ENCODE assay signal across 20 cellular contexts in the genomic region with DNA sequence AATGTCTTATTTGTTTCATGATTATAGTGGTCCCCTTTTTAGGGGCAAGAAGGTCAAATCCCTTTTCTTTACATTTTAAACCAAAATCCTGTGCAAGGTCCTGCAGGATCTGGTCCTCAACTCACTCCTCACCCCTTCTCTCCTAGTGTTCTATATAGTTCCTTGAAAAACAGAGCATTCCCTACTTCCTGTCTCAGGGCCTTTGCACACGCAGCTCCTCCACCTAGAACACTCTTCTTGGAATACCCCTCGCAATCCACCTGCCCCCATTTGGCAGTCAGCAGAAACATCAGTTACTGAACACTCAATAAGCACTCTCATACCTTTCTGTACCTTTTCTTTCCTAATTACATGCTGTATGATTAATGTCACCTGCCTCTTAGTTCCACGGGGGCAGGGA. TPM values are rescaled to one million over a fixed set of nuclear protein-coding genes. Genes with fewer than 3 reads are reported as not detected.
DNase-seq lines count a peak whose midpoint lies in the region; ATAC-seq and TF ChIP-seq lines count a peak whose summit lies in the region.
"Had no signal": no experiment of that assay in that cellular context is flagged by ENCODE, and none has a peak within 500 bp of the region (broad histone marks: within the 10 kb centered on the region; RNA-seq: fewer than 3 reads in every experiment).

No MANE protein-coding gene starts in this region.

- peaks cover 67% of the 10 kb centered on the region for H3K36me3 Mint-ChIP-seq in T-helper 2 cell treated with Interferon-gamma antibody and Interleukin-4, amounts not matched to agents 5 μg/mL and 100 μg/mL, for 36 hours (ENCODE audit: low read depth)
- H3K36me3 Mint-ChIP-seq in stimulated activated naive CD8-positive, alpha-beta T cell treated with anti-CD3 and anti-CD28 coated beads, Interleukin-15, Interleukin-2, amounts not matched to agents 100 ng/mL and 50 ng/mL, for 24 hours (ENCODE audit: low read depth) = peaks cover 85% of the 10 kb centered on the region
- H3K36me3 Mint-ChIP-seq in chondrocyte (ENCODE audit: low read depth) = peaks cover 20% of the 10 kb centered on the region

- 95 to 99% methylated on average over 3 of the region's 3 CpGs for WGBS in sigmoid colon, 2 donors

- H3K4me1 Mint-ChIP-seq in T-helper 2 cell treated with Interferon-gamma antibody and Interleukin-4, amounts not matched to agents 5 μg/mL and 100 μg/mL, for 36 hours (ENCODE audit: low read depth) = peaks cover 61% of the 10 kb centered on the region
- H3K4me1 Mint-ChIP-seq in stimulated activated naive CD8-positive, alpha-beta T cell treated with anti-CD3 and anti-CD28 coated beads, Interleukin-15, Interleukin-2, amounts not matched to agents 100 ng/mL and 50 ng/mL, for 24 hours (ENCODE audit: low read depth) = peaks cover 73% of the 10 kb centered on the region
- peaks cover 75% of the 10 kb centered on the region for H3K4me1 Mint-ChIP-seq in stimulated activated naive CD8-positive, alpha-beta T cell treated with anti-CD3 and anti-CD28 coated beads, Interleukin-15, amount 100 ng/mL, for 72 hours
- H3K4me1 Mint-ChIP-seq in chondrocyte (ENCODE audit: low read depth) = peaks cover 30% of the 10 kb centered on the region

- H3K4me1 ChIP-seq in sigmoid colon = peaks cover 0 to 34% (median 26%) of the 10 kb centered on the region in 4 donors

- no peaks in the 10 kb centered on the region for H3K9me3 ChIP-seq in sigmoid colon
- H3K9me3 ChIP-seq: BLaER1 treated with 17β-estradiol and CSF1 and Interleukin-3, amounts not matched to agents 10 nM and 100 nM had no signal

- TF ChIP-seq EP300 in sigmoid colon (IDR thresholded peaks at IDR 0.05) = no peak

- H3K27me3 Mint-ChIP-seq in T-helper 2 cell treated with Interferon-gamma antibody and Interleukin-4, amounts not matched to agents 5 μg/mL and 100 μg/mL, for 36 hours (ENCODE audit: low read depth) = no peaks in the 10 kb centered on the region
- H3K27me3 Mint-ChIP-seq in stimulated activated naive CD8-positive, alpha-beta T cell treated with anti-CD3 and anti-CD28 coated beads, Interleukin-15, Interleukin-2, amounts not matched to agents 100 ng/mL and 50 ng/mL, for 24 hours = no peaks in the 10 kb centered on the region
- H3K27me3 Mint-ChIP-seq in stimulated activated naive CD8-positive, alpha-beta T cell treated with anti-CD3 and anti-CD28 coated beads, Interleukin-15, amount 100 ng/mL, for 72 hours = no peaks in the 10 kb centered on the region
- H3K27me3 Mint-ChIP-seq in chondrocyte (ENCODE audit: low read depth) = no peaks in the 10 kb centered on the region

- H3K4me3 Mint-ChIP-seq in T-helper 2 cell treated with Interferon-gamma antibody and Interleukin-4, amounts not matched to agents 5 μg/mL and 100 μg/mL, for 36 hours = no peak overlapping the region
- no peak overlapping the region for H3K4me3 Mint-ChIP-seq in stimulated activated naive CD8-positive, alpha-beta T cell treated with anti-CD3 and anti-CD28 coated beads, Interleukin-15, Interleukin-2, amounts not matched to agents 100 ng/mL and 50 ng/mL, for 24 hours
- H3K4me3 Mint-ChIP-seq in stimulated activated naive CD8-positive, alpha-beta T cell treated with anti-CD3 and anti-CD28 coated beads, Interleukin-15, amount 100 ng/mL, for 72 hours = no peak overlapping the region
- no peak overlapping the region for H3K4me3 Mint-ChIP-seq in chondrocyte (ENCODE audit: unreplicated experiment)
- H3K4me3 Mint-ChIP-seq: HFFc6 had no signal

- no peak for ATAC-seq in stimulated activated naive CD8-positive, alpha-beta T cell treated with anti-CD3 and anti-CD28 coated beads, Interleukin-15, amount 100 ng/mL, for 72 hours
- ATAC-seq: PC-3 had no signal

- no peak for TF ChIP-seq CTCF in chondrocyte (IDR thresholded peaks at IDR 0.05)
- TF ChIP-seq CTCF in sigmoid colon (IDR thresholded peaks at IDR 0.05) = no peak

- H3K4me3 ChIP-seq in sigmoid colon = no peak overlapping the region
- H3K4me3 ChIP-seq: BLaER1 treated with 17β-estradiol and CSF1 and Interleukin-3, amounts not matched to agents 10 nM and 100 nM had no signal

- no peak for DNase-seq in T-helper 2 cell treated with Interferon-gamma antibody and Interleukin-4, amounts not matched to agents 5 μg/mL and 100 μg/mL, for 36 hours (ENCODE audit: low spot score)
- DNase-seq in T-helper 2 cell (no peak), chondrocyte (ENCODE audit: low spot score) (no peak), sigmoid colon (no peak)
- DNase-seq in stimulated activated naive CD8-positive, alpha-beta T cell treated with anti-CD3 and anti-CD28 coated beads, Interleukin-15, amount 100 ng/mL, for 72 hours = no peak
- DNase-seq in activated CD4-positive, CD25-positive, alpha-beta regulatory T cell treated with anti-CD3 and anti-CD28 coated beads, Interleukin-2, amount 50 U/mL, for 72 hours = no peak
- no peak for DNase-seq in stimulated activated naive CD4-positive, alpha-beta T cell (lab: John Stamatoyannopoulos, UW)
- DNase-seq: 8988T, COR-L47, HFFc6, KG1, NCI-H1048, NCI-H146, NCI-H2081 treated with DMSO at 0.1 percent for 48 hours, NCI-H2227 treated with DMSO at 0.1 percent for 48 hours, NCI-H526, PC-3 had no signal

- H3K27ac Mint-ChIP-seq in T-helper 2 cell treated with Interferon-gamma antibody and Interleukin-4, amounts not matched to agents 5 μg/mL and 100 μg/mL, for 36 hours = peak overlapping the region; percentile 64
- peak overlapping the region; percentile 9 for H3K27ac Mint-ChIP-seq in stimulated activated naive CD8-positive, alpha-beta T cell treated with anti-CD3 and anti-CD28 coated beads, Interleukin-15, Interleukin-2, amounts not matched to agents 100 ng/mL and 50 ng/mL, for 24 hours
- H3K27ac Mint-ChIP-seq in stimulated activated naive CD8-positive, alpha-beta T cell treated with anti-CD3 and anti-CD28 coated beads, Interleukin-15, amount 100 ng/mL, for 72 hours = no peak overlapping the region
- H3K27ac Mint-ChIP-seq in chondrocyte (ENCODE audit: unreplicated experiment) = peak overlapping the region; percentile 61
- H3K27ac Mint-ChIP-seq: HFFc6 had no signal

- no peaks in the 10 kb centered on the region for H3K27me3 ChIP-seq in sigmoid colon
- H3K27me3 ChIP-seq: BLaER1 treated with 17β-estradiol and CSF1 and Interleukin-3, amounts not matched to agents 10 nM and 100 nM had no signal

- intact Hi-C loops in sigmoid colon (cut with DNase I) = no loop called here

- no peak for TF ChIP-seq POLR2A in sigmoid colon (IDR thresholded peaks at IDR 0.05)

- no peak overlapping the region for H3K27ac ChIP-seq in sigmoid colon
- H3K27ac ChIP-seq: BLaER1 treated with 17β-estradiol and CSF1 and Interleukin-3, amounts not matched to agents 10 nM and 100 nM had no signal

- peaks cover 11 to 49% (median 20%) of the 10 kb centered on the region in 4 donors for H3K36me3 ChIP-seq in sigmoid colon

- no peaks in the 10 kb centered on the region for H3K9me3 Mint-ChIP-seq in T-helper 2 cell treated with Interferon-gamma antibody and Interleukin-4, amounts not matched to agents 5 μg/mL and 100 μg/mL, for 36 hours
- no peaks in the 10 kb centered on the region for H3K9me3 Mint-ChIP-seq in stimulated activated naive CD8-positive, alpha-beta T cell treated with anti-CD3 and anti-CD28 coated beads, Interleukin-15, Interleukin-2, amounts not matched to agents 100 ng/mL and 50 ng/mL, for 24 hours
- H3K9me3 Mint-ChIP-seq in stimulated activated naive CD8-positive, alpha-beta T cell treated with anti-CD3 and anti-CD28 coated beads, Interleukin-15, amount 100 ng/mL, for 72 hours = no peaks in the 10 kb centered on the region
- H3K9me3 Mint-ChIP-seq in chondrocyte (ENCODE audit: low read depth) = no peaks in the 10 kb centered on the region
- H3K9me3 Mint-ChIP-seq: HFFc6 had no signal

RNA-seq across cellular contexts. Expression of a gene that starts 3.2 kb away (rescaled TPM):
- total RNA-seq in chondrocyte (67.5 to 76.2 TPM (median 67.7 TPM) in 3 replicates), sigmoid colon (10 to 100 TPM; 28.5 to 57.4 (median 40.1) TPM)
- 100 to 1,000 TPM in 2 of 3 donors, 10 to 100 TPM in 1; 62.2 to 110 (median 103) TPM for polyA plus RNA-seq in sigmoid colon

RNA-seq across cellular contexts. Expression of a gene that starts 7.2 kb away (rescaled TPM):
- 38.0 to 44.4 TPM (median 41.1 TPM) in 3 replicates for total RNA-seq in chondrocyte
- total RNA-seq in sigmoid colon = 10 to 100 TPM; 27.4 to 43.9 (median 40.2) TPM
- 100 to 1,000 TPM in 2 of 3 donors, 10 to 100 TPM in 1; 61.7 to 189 (median 108) TPM for polyA plus RNA-seq in sigmoid colon

RNA-seq across cellular contexts. Expression of a gene that starts 16.2 kb away (rescaled TPM):
- total RNA-seq in chondrocyte (0.15 TPM in 1 of 3 replicates, not detected in the others), sigmoid colon (under 1 TPM in 2 of 4 donors, not detected in 2; 0.14 to 0.16 TPM)
- polyA plus RNA-seq in sigmoid colon = under 1 TPM in 2 of 3 donors, not detected in 1; 0.03 to 0.60 TPM
- total RNA-seq: H1, HFFc6, PC-3 had no signal
- polyA plus RNA-seq: H1 had no signal

RNA-seq across cellular contexts. Expression of a gene that starts 28.3 kb away (rescaled TPM):
- 19.5 to 101 TPM (median 99.4 TPM) in 3 replicates for total RNA-seq in chondrocyte
- total RNA-seq in sigmoid colon = 100 to 1,000 TPM in 3 of 4 donors, 10 to 100 TPM in 1; 93.9 to 144 (median 119) TPM
- polyA plus RNA-seq in sigmoid colon = 100 to 1,000 TPM; 127 to 312 (median 293) TPM

RNA-seq across cellular contexts. Expression of a gene that starts 54.3 kb away (rescaled TPM):
- 37.6 to 53.1 TPM (median 37.6 TPM) in 3 replicates for total RNA-seq in chondrocyte
- 10 to 100 TPM; 36.3 to 53.2 (median 43.7) TPM for total RNA-seq in sigmoid colon
- 10 to 100 TPM; 22.7 to 43.6 (median 27.6) TPM for polyA plus RNA-seq in sigmoid colon

Comparison
In these comparisons a context has a peak if more than half of its experiments do, and no peak if none do; other contexts are left out.
1. H3K27ac Mint-ChIP-seq: peak in T-helper 2 cell treated with Interferon-gamma antibody and Interleukin-4, amounts not matched to agents 5 μg/mL and 100 μg/mL, for 36 hours (single experiment), stimulated activated naive CD8-positive, alpha-beta T cell treated with anti-CD3 and anti-CD28 coated beads, Interleukin-15, Interleukin-2, amounts not matched to agents 100 ng/mL and 50 ng/mL, for 24 hours (single experiment) and chondrocyte (single experiment); none in stimulated activated naive CD8-positive, alpha-beta T cell treated with anti-CD3 and anti-CD28 coated beads, Interleukin-15, amount 100 ng/mL, for 72 hours (0 of 2).